In genomic region chr2:23349508-23349907, GRCh38 we compare ENCODE assay signal across 31 cellular contexts. TPM values are rescaled to one million over a fixed set of nuclear protein-coding genes. Genes with fewer than 3 reads are reported as not detected.
DNase-seq lines count a peak whose midpoint lies in the region; ATAC-seq and TF ChIP-seq lines count a peak whose summit lies in the region.
"Had no signal": no experiment of that assay in that cellular context is flagged by ENCODE, and none has a peak within 500 bp of the region (broad histone marks: within the 10 kb centered on the region; RNA-seq: fewer than 3 reads in every experiment).

No MANE protein-coding gene starts in this region.

- peaks cover 4% of the 10 kb centered on the region for H3K9me3 ChIP-seq in mesenchymal stem cell (ENCODE audit: control insufficient read depth, low read length)
- H3K9me3 ChIP-seq in neural cell (ENCODE audit: low read length) = no peaks in the 10 kb centered on the region
- H3K9me3 ChIP-seq: BE2C; BLaER1; BLaER1 treated with 17β-estradiol and CSF1 and Interleukin-3, amounts not matched to agents 10 nM and 100 nM had no signal

- no peak overlapping the region for H4K91ac ChIP-seq in mesenchymal stem cell (ENCODE audit: low read length)

- no peak overlapping the region for H2BK5ac ChIP-seq in mesenchymal stem cell (ENCODE audit: low read depth, low read length, poor library complexity, severe bottlenecking)

- TF ChIP-seq EP300 in neural cell (conservative IDR thresholded peaks at IDR 0.05; ENCODE audit: poor library complexity, severe bottlenecking) = no peak

- H2AFZ ChIP-seq in mesenchymal stem cell (ENCODE audit: low read depth, low read length) (no peak overlapping the region), neural cell (ENCODE audit: low read depth, low read length) (no peak overlapping the region)

- H3K27ac ChIP-seq in mesenchymal stem cell (ENCODE audit: low read length, poor library complexity, severe bottlenecking) (peak overlapping the region; percentile 54), neural cell (ENCODE audit: low read length) (peak overlapping the region; percentile 75)
- H3K27ac ChIP-seq: 22Rv1; A549; BLaER1; BLaER1 treated with 17β-estradiol and CSF1 and Interleukin-3, amounts not matched to agents 10 nM and 100 nM; C4-2B had no signal

- no peak overlapping the region for H3K4ac ChIP-seq in mesenchymal stem cell (ENCODE audit: low read depth in 1 of 2, low read length in 2 of 2)

- ATAC-seq in left cardiac atrium (no peak), GM19351 (IDR thresholded peaks at IDR 0.05; ENCODE audit: unreplicated experiment) (no peak)
- ATAC-seq: A549; CD8-positive, alpha-beta T cell had no signal

- no peak overlapping the region for H3K4me2 ChIP-seq in mesenchymal stem cell (ENCODE audit: low read length, poor library complexity, severe bottlenecking)
- H3K4me2 ChIP-seq in neural cell (ENCODE audit: low read length) = no peak overlapping the region
- H3K4me2 ChIP-seq: A549 had no signal

- TF ChIP-seq RAD21 in neural cell (conservative IDR thresholded peaks at IDR 0.05) = no peak

- no peak overlapping the region for H2BK12ac ChIP-seq in mesenchymal stem cell (ENCODE audit: low read length in 2 of 2)

- no peaks in the 10 kb centered on the region for H3K36me3 ChIP-seq in mesenchymal stem cell (ENCODE audit: control insufficient read depth in 1 of 2, insufficient read depth in 2 of 2, low read depth in 1 of 2, low read length in 2 of 2)
- no peaks in the 10 kb centered on the region for H3K36me3 ChIP-seq in neural cell (ENCODE audit: insufficient read depth, low read length)
- H3K36me3 ChIP-seq: BE2C; BLaER1; BLaER1 treated with 17β-estradiol and CSF1 and Interleukin-3, amounts not matched to agents 10 nM and 100 nM had no signal

- H2AK5ac ChIP-seq in mesenchymal stem cell (ENCODE audit: low read length, severe bottlenecking) = no peak overlapping the region

- no peaks in the 10 kb centered on the region for H3K79me2 ChIP-seq in neural cell (replicated peaks; ENCODE audit: insufficient read depth, low read length)

- H3F3A ChIP-seq in neural cell (ENCODE audit: insufficient read depth, low read length, poor library complexity, severe bottlenecking) = no peaks in the 10 kb centered on the region

- no peak overlapping the region for H2BK120ac ChIP-seq in mesenchymal stem cell (ENCODE audit: low read depth, low read length)

- peaks cover 21 to 27% of the 10 kb centered on the region in 2 experiments for H3K27me3 ChIP-seq in mesenchymal stem cell (ENCODE audit: control insufficient read depth in 1 of 2, insufficient read depth in 1 of 2, low read length in 2 of 2)
- H3K27me3 ChIP-seq in neural cell (ENCODE audit: insufficient read depth, low read depth, low read length) = no peaks in the 10 kb centered on the region
- H3K27me3 ChIP-seq: BE2C, BLaER1 had no signal

- no peaks in the 10 kb centered on the region for H3K79me1 ChIP-seq in mesenchymal stem cell (replicated peaks; ENCODE audit: low read length, poor library complexity, severe bottlenecking)

- DNase-seq in cardiac septum (ENCODE audit: low spot score) (peak; percentile 55), left cardiac atrium (no peak), mesenchymal stem cell (no peak), occipital lobe (lab: John Stamatoyannopoulos, UW) (no peak)
- DNase-seq: 8988T; ACHN; AML-193; BE2C; Caco-2; Calu3; CD4-positive, alpha-beta memory T cell; CD4-positive, alpha-beta T cell; CD4-positive, CD25-positive, alpha-beta regulatory T cell; CD8-positive, alpha-beta memory T cell; CD8-positive, alpha-beta T cell; COR-L47; DMS 273 treated with DMSO at 0.1 percent for 48 hours; DMS153; DMS53; DMS79; DMS79 treated with DMSO at 0.1 percent for 48 hours; DND-41; EL had no signal

- H3K4me3 ChIP-seq in mesenchymal stem cell (ENCODE audit: insufficient read depth in 1 of 2, low read depth in 1 of 2, low read length in 2 of 2) (no peak overlapping the region), neural cell (ENCODE audit: low read length) (no peak overlapping the region)
- H3K4me3 ChIP-seq: A549; BLaER1; BLaER1 treated with 17β-estradiol and CSF1 and Interleukin-3, amounts not matched to agents 10 nM and 100 nM had no signal

- no peak overlapping the region for H4K8ac ChIP-seq in mesenchymal stem cell (ENCODE audit: low read length)

- no peak overlapping the region for H2BK15ac ChIP-seq in mesenchymal stem cell (ENCODE audit: low read depth, poor library complexity, severe bottlenecking)

- H3K18ac ChIP-seq in mesenchymal stem cell (ENCODE audit: low read depth in 1 of 2, low read length in 2 of 2) = no peak overlapping the region

- H4K20me1 ChIP-seq in neural cell (ENCODE audit: insufficient read depth) = no peaks in the 10 kb centered on the region
- H4K20me1 ChIP-seq: BLaER1; BLaER1 treated with 17β-estradiol and CSF1 and Interleukin-3, amounts not matched to agents 10 nM and 100 nM had no signal

- H3K9me2 ChIP-seq in neural cell (ENCODE audit: insufficient read depth, low read length) = no peaks in the 10 kb centered on the region

- H3K9ac ChIP-seq in mesenchymal stem cell (ENCODE audit: low read length) (no peak overlapping the region), neural cell (ENCODE audit: low read length) (no peak overlapping the region)
- H3K9ac ChIP-seq: BLaER1; BLaER1 treated with 17β-estradiol and CSF1 and Interleukin-3, amounts not matched to agents 10 nM and 100 nM had no signal

- TF ChIP-seq CTCF in neural cell (IDR thresholded peaks at IDR 0.05; ENCODE audit: poor library complexity, severe bottlenecking) = no peak

- WGBS in mesenchymal stem cell = 83% methylated on average over 5 of the region's 7 CpGs

- no peak overlapping the region for H3K14ac ChIP-seq in mesenchymal stem cell (ENCODE audit: low read length in 2 of 2)

- H3K23ac ChIP-seq in mesenchymal stem cell (ENCODE audit: low read length in 2 of 2) = no peak overlapping the region

- intact Hi-C loops in cardiac septum (cut with DNase I) (no loop called here), left cardiac atrium (cut with DNase I) (no loop called here)

- H3K4me1 ChIP-seq in mesenchymal stem cell (ENCODE audit: control insufficient read depth, insufficient read depth, low read depth, low read length) = peaks cover 24% of the 10 kb centered on the region
- H3K4me1 ChIP-seq: A549, Caco-2 had no signal

TF ChIP-seq in neural cell, 6 proteins besides CTCF, POLR2A, EP300 and RAD21:
- TF ChIP-seq MXI1 (conservative IDR thresholded peaks at IDR 0.05; ENCODE audit: poor library complexity, severe bottlenecking) = no peak
- no peak for TF ChIP-seq TAF1 (IDR thresholded peaks at IDR 0.05; ENCODE audit: low read depth)
- TF ChIP-seq, protein P1, sequence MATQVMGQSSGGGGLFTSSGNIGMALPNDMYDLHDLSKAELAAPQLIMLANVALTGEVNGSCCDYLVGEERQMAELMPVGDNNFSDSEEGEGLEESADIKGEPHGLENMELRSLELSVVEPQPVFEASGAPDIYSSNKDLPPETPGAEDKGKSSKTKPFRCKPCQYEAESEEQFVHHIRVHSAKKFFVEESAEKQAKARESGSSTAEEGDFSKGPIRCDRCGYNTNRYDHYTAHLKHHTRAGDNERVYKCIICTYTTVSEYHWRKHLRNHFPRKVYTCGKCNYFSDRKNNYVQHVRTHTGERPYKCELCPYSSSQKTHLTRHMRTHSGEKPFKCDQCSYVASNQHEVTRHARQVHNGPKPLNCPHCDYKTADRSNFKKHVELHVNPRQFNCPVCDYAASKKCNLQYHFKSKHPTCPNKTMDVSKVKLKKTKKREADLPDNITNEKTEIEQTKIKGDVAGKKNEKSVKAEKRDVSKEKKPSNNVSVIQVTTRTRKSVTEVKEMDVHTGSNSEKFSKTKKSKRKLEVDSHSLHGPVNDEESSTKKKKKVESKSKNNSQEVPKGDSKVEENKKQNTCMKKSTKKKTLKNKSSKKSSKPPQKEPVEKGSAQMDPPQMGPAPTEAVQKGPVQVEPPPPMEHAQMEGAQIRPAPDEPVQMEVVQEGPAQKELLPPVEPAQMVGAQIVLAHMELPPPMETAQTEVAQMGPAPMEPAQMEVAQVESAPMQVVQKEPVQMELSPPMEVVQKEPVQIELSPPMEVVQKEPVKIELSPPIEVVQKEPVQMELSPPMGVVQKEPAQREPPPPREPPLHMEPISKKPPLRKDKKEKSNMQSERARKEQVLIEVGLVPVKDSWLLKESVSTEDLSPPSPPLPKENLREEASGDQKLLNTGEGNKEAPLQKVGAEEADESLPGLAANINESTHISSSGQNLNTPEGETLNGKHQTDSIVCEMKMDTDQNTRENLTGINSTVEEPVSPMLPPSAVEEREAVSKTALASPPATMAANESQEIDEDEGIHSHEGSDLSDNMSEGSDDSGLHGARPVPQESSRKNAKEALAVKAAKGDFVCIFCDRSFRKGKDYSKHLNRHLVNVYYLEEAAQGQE (IDR thresholded peaks at IDR 0.05; ENCODE audit: borderline replicate concordance) = no peak
- TF ChIP-seq SMC3 (conservative IDR thresholded peaks at IDR 0.05; ENCODE audit: poor library complexity) = no peak
- no peak for TF ChIP-seq POLR2AphosphoS5 (IDR thresholded peaks at IDR 0.05)
- TF ChIP-seq EZH2 (IDR thresholded peaks at IDR 0.05; ENCODE audit: borderline replicate concordance, insufficient read depth, low read length, poor library complexity, severe bottlenecking) = no peak

RNA-seq across cellular contexts. Expression of gene KLHL29, which starts 35.5 kb away (rescaled TPM):
- total RNA-seq in cardiac septum = 1.6 TPM
- 1 to 10 TPM; 1.3 to 3.3 TPM for total RNA-seq in left cardiac atrium
- polyA plus RNA-seq in mesenchymal stem cell (2013, experiment 1 of 2) = 11.5 TPM
- 11.2 TPM for polyA plus RNA-seq in mesenchymal stem cell (2013, experiment 2 of 2)
- 42.4 and 48.4 TPM in 2 replicates for polyA plus RNA-seq in neural cell
- polyA minus RNA-seq in neural cell = 52.6 and 57.4 TPM in 2 replicates
- 8.4 TPM for total RNA-seq in occipital lobe
- polyA plus RNA-seq: CD14-positive monocyte had no signal
